9 cellular contexts compared by ENCODE assay signal in genomic region chr2:16625759-16626158, GRCh38. TPM values are rescaled to one million over a fixed set of nuclear protein-coding genes. Genes with fewer than 3 reads are reported as not detected.
DNase-seq lines count a peak whose midpoint lies in the region; ATAC-seq and TF ChIP-seq lines count a peak whose summit lies in the region.
"Had no signal": no experiment of that assay in that cellular context is flagged by ENCODE, and none has a peak within 500 bp of the region (broad histone marks: within the 10 kb centered on the region; RNA-seq: fewer than 3 reads in every experiment).

No MANE protein-coding gene starts in this region.

- H3K27ac ChIP-seq in lower lobe of right lung, result peak overlapping the region; percentile 78

- H3K4me1 ChIP-seq in lower lobe of right lung (peaks cover 95% of the 10 kb centered on the region), mucosa of descending colon (ENCODE audit: low read depth) (peaks cover 4% of the 10 kb centered on the region)

- peak overlapping the region; percentile 12 to 71 for H3K4me3 Mint-ChIP-seq in CD14-positive monocyte
- H3K4me3 Mint-ChIP-seq: activated CD4-positive, alpha-beta T cell treated with anti-CD3 and anti-CD28 coated beads for 36 hours had no signal

- H3K9me3 ChIP-seq in lower lobe of right lung (no peaks in the 10 kb centered on the region), mucosa of descending colon (no peaks in the 10 kb centered on the region)

- H3K4me3 ChIP-seq in lower lobe of right lung (no peak overlapping the region), mucosa of descending colon (no peak overlapping the region)

- DNase-seq in CD14-positive monocyte (ENCODE audit: low spot score) (no peak), lower lobe of right lung (no peak), NOMO-1 treated with dmso at 0.1 percent for 144 hours (lab: John Stamatoyannopoulos, UW; ENCODE audit: unreplicated experiment) (no peak), 8988T (no peak), mucosa of descending colon (no peak), NCI-H510A (lab: John Stamatoyannopoulos, UW) (no peak)
- DNase-seq: activated CD4-positive, alpha-beta T cell treated with anti-CD3 and anti-CD28 coated beads for 36 hours had no signal

- H3K27me3 Mint-ChIP-seq in CD14-positive monocyte (ENCODE audit: low read depth in 3 of 3), result peaks cover 0 to 5% (median 0%) of the 10 kb centered on the region in 3 donors
- H3K27me3 Mint-ChIP-seq: activated CD4-positive, alpha-beta T cell treated with anti-CD3 and anti-CD28 coated beads for 36 hours had no signal

- H3K27me3 ChIP-seq in lower lobe of right lung (ENCODE audit: low read depth), result no peaks in the 10 kb centered on the region

- H3K36me3 ChIP-seq in lower lobe of right lung, result peaks cover 19% of the 10 kb centered on the region
- H3K36me3 ChIP-seq in mucosa of descending colon (ENCODE audit: low read depth), result no peaks in the 10 kb centered on the region

- intact Hi-C loops in CD14-positive monocyte (cut with micrococcal nuclease), result loop anchor here (5.0 kb wide), 2 partner anchors 37 to 237 kb away; no protein-coding TSS in a partner anchor
- intact Hi-C loops in lower lobe of right lung (cut with DNase I), result no loop called here
- intact Hi-C loops in mucosa of descending colon (cut with DNase I, micrococcal nuclease), result no loop called here

- H3K36me3 Mint-ChIP-seq in CD14-positive monocyte, result peaks cover 82 to 85% of the 10 kb centered on the region in 2 donors

- peak overlapping the region; percentile 98 to 100 (median 99) for H3K27ac Mint-ChIP-seq in CD14-positive monocyte

- peaks cover 100% of the 10 kb centered on the region for H3K4me1 Mint-ChIP-seq in CD14-positive monocyte

- peaks cover 0 to 2% (median 0%) of the 10 kb centered on the region in 7 donors for H3K9me3 Mint-ChIP-seq in CD14-positive monocyte

- ATAC-seq in GM21515 (IDR thresholded peaks at IDR 0.05; ENCODE audit: unreplicated experiment), result peak; percentile 73
- peak; percentile 74 for ATAC-seq in HG03558 (IDR thresholded peaks at IDR 0.05; ENCODE audit: extremely low read depth, unreplicated experiment)
- no peak for ATAC-seq in lower lobe of right lung
- ATAC-seq in mucosa of descending colon, result no peak
- ATAC-seq: activated CD4-positive, alpha-beta T cell treated with anti-CD3 and anti-CD28 coated beads for 36 hours had no signal

- TF ChIP-seq CTCF in CD14-positive monocyte (IDR thresholded peaks at IDR 0.05), result no peak
- TF ChIP-seq CTCF in lower lobe of right lung (IDR thresholded peaks at IDR 0.05), result no peak
- no peak for TF ChIP-seq CTCF in mucosa of descending colon (IDR thresholded peaks at IDR 0.05)

RNA-seq across cellular contexts. Expression of gene CYRIA, which starts 39.9 kb away (rescaled TPM):
- 100 to 1,000 TPM in 1 of 2 donors, 10 to 100 TPM in 1; 72.4 to 101 TPM for polyA plus RNA-seq in CD14-positive monocyte
- total RNA-seq in lower lobe of right lung (29.4 TPM), mucosa of descending colon (10 to 100 TPM in 1 of 3 donors, 1 to 10 TPM in 2; 2.2 to 18.0 (median 3.5) TPM)

Comparison
In these comparisons a context has a peak if more than half of its experiments do, and no peak if none do; other contexts are left out.
1. ATAC-seq: peak in GM21515 (single experiment) and HG03558 (single experiment); none in lower lobe of right lung (0 of 2) and mucosa of descending colon (single experiment).
2. intact Hi-C loops: an anchor here in CD14-positive monocyte (5.0 kb wide); none called in lower lobe of right lung and mucosa of descending colon.